Comparison of ENCODE assay signal across 13 cellular contexts in the genomic region with DNA sequence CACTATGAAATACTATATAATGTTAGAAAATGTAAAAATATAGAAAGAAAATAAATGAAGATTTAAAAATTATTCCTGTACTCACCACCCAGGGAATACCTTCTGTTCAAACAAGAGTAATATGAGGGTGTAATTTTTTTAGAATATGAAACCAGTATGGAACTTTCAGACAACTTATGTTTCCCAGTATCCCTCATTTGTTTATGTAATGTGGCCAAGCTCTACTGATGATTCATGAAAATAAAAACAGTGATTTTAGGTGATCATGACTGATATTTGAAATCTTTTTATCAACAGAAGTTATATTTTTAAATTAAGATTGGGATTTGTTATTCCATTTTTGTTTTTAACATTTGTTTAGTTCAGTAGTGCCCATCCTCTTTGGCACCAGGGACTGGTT.
"Had no signal": no experiment of that assay in that cellular context is flagged by ENCODE, and none has a peak within 500 bp of the region (broad histone marks: within the 10 kb centered on the region; RNA-seq: fewer than 3 reads in every experiment).

No MANE protein-coding gene starts in this region.

- H3K9me3 ChIP-seq: body of pancreas, esophagus muscularis mucosa, gastroesophageal sphincter, neutrophil, thyroid gland had no signal

- H3K27me3 ChIP-seq: body of pancreas, esophagus muscularis mucosa, gastroesophageal sphincter, neutrophil, thyroid gland had no signal

- H3K36me3 Mint-ChIP-seq: naive B cell had no signal

- ATAC-seq: body of pancreas, gastroesophageal sphincter had no signal

- DNase-seq: activated naive CD4-positive, alpha-beta T cell treated with anti-CD3 and anti-CD28 coated beads, Interleukin-2, amount 50 U/mL, for 16 hours; activated T-cell treated with anti-CD3 and anti-CD28 coated beads, Interleukin-2, amount 50 U/mL, for 1 hour; amniotic stem cell; body of pancreas; dermis blood vessel endothelial cell; endodermal cell; small intestine; thyroid gland had no signal

- H3K27me3 Mint-ChIP-seq: naive B cell had no signal

- H3K27ac ChIP-seq: body of pancreas, esophagus muscularis mucosa, gastroesophageal sphincter, neutrophil, thyroid gland had no signal

- H3K9me3 Mint-ChIP-seq: endodermal cell, naive B cell had no signal

- H3K4me3 Mint-ChIP-seq: endodermal cell, mesothelial cell of epicardium, naive B cell had no signal

- H3K4me3 ChIP-seq: body of pancreas, esophagus muscularis mucosa, gastroesophageal sphincter, thyroid gland had no signal

- H3K36me3 ChIP-seq: esophagus muscularis mucosa, gastroesophageal sphincter, neutrophil, thyroid gland had no signal

- H3K27ac Mint-ChIP-seq: endodermal cell, mesothelial cell of epicardium had no signal
